In the genomic region with DNA sequence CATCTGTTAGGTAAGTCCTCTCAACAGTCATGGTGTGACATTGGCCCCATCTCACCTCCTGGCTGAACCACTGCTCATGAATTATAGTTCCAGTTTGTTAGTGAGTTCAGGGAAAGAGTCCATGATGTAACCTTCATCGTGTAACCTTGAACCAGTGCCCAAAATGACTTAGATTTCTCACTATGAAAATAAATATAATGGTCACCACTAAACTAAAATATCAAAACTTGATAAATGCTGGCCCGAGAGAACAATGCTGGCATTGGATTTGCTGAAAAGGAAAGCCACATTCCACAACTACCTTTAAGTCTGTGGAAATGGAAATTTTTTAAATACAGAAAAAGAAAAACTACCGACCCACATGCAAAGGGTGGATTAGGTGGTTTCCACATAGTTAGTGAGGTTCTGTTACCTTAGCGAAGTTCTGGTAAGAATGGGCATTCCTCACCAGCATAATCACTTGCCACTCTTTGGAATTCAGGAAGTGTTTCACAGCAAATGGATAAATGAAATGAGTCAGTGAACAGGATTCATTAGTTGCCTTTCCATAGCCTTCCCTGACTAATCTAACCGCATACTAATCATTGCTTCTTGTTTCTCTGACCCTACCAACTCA, we compare ENCODE assay signal across 13 cellular contexts.
A peak's percentile ranks its signal among the peaks of the same experiment; 100 is the strongest.
DNase-seq lines count a peak whose midpoint lies in the region; ATAC-seq and TF ChIP-seq lines count a peak whose summit lies in the region.
"Had no signal": no experiment of that assay in that cellular context is flagged by ENCODE, and none has a peak within 500 bp of the region (broad histone marks: within the 10 kb centered on the region; RNA-seq: fewer than 3 reads in every experiment).

No MANE protein-coding gene starts in this region.

- no peaks in the 10 kb centered on the region for H3K36me3 ChIP-seq in SJSA1
- H3K36me3 ChIP-seq in fibroblast of lung (ENCODE audit: control insufficient read depth, insufficient read depth, low read length), result no peaks in the 10 kb centered on the region
- H3K36me3 ChIP-seq: neural progenitor cell had no signal

- peaks cover 49% of the 10 kb centered on the region for H3K4me1 ChIP-seq in SJSA1 (replicated peaks)
- peaks cover 8% of the 10 kb centered on the region for H3K4me1 ChIP-seq in fibroblast of lung (ENCODE audit: control insufficient read depth, extremely low read depth, insufficient read depth, low read length)
- H3K4me1 ChIP-seq: neural progenitor cell had no signal

- no peak overlapping the region for H3K9ac ChIP-seq in fibroblast of lung (ENCODE audit: insufficient read depth, low read length)
- H3K9ac ChIP-seq: neural progenitor cell had no signal

- H3K9me3 ChIP-seq in SJSA1 (replicated peaks) (no peaks in the 10 kb centered on the region), fibroblast of lung (ENCODE audit: control insufficient read depth, insufficient read depth, low read depth, low read length) (no peaks in the 10 kb centered on the region)

- CTCF ChIA-PET in HEK293T (lab: Yijun Ruan, JAX), result no interaction called here

- H3K27ac ChIP-seq in SJSA1, result peak overlapping the region; percentile 86
- peak overlapping the region; percentile 10 for H3K27ac ChIP-seq in fibroblast of lung (ENCODE audit: insufficient read depth, low read length)
- H3K27ac ChIP-seq: neural progenitor cell, SK-N-MC had no signal

- DNase-seq in H4 (ENCODE audit: low spot score) (peak; percentile 91), SJSA1 (ENCODE audit: low read depth in 1 of 2, low spot score in 2 of 2) (peak; percentile 59 to 90), fibroblast of lung (ENCODE audit: low read depth in 2 of 2) (peak; percentile 86 to 100), retinal pigment epithelial cell (ENCODE audit: low read depth) (peak; percentile 99), HEK293T (ENCODE audit: extremely low spot score) (no peak), NCI-H1092 (lab: John Stamatoyannopoulos, UW) (no peak)
- DNase-seq: activated CD4-positive, alpha-beta T cell treated with anti-CD3 and anti-CD28 coated beads for 4 hours; effector CD8-positive, alpha-beta T cell had no signal

- H3K27me3 ChIP-seq in SJSA1 (replicated peaks) (no peaks in the 10 kb centered on the region), fibroblast of lung (ENCODE audit: control insufficient read depth, insufficient read depth, low read length) (no peaks in the 10 kb centered on the region)

- H3K4me2 ChIP-seq in fibroblast of lung (ENCODE audit: extremely low read depth, insufficient read depth, low read length), result peak overlapping the region; percentile 29
- H3K4me2 ChIP-seq: neural progenitor cell had no signal

- H3K4me3 ChIP-seq in SJSA1, result no peak overlapping the region
- no peak overlapping the region for H3K4me3 ChIP-seq in fibroblast of lung (replicated peaks in 1 of 4; ENCODE audit: control extremely low read depth in 1 of 4, insufficient read depth in 1 of 4, low read depth in 3 of 4, low read length in 4 of 4)
- no peak overlapping the region for H3K4me3 ChIP-seq in retinal pigment epithelial cell (ENCODE audit: low read length)
- H3K4me3 ChIP-seq: K562, neural progenitor cell, SK-N-MC had no signal

- H4K20me1 ChIP-seq in fibroblast of lung (ENCODE audit: control insufficient read depth, extremely low read depth, insufficient read depth, low read length), result no peaks in the 10 kb centered on the region

- H2AFZ ChIP-seq in fibroblast of lung (ENCODE audit: low read length), result no peak overlapping the region
- H2AFZ ChIP-seq: neural progenitor cell had no signal

- POLR2A ChIA-PET in HEK293T (lab: Yijun Ruan, JAX), result no interaction called here

- TF ChIP-seq CTCF in fibroblast of lung (conservative IDR thresholded peaks at IDR 0.05 in 1 of 2, IDR thresholded peaks at IDR 0.05 in 1 of 2; ENCODE audit: low read depth in 1 of 2, low read length in 2 of 2) (no peak), retinal pigment epithelial cell (conservative IDR thresholded peaks at IDR 0.05; ENCODE audit: low read depth, low read length) (no peak)

- no peaks in the 10 kb centered on the region for H3K79me2 ChIP-seq in fibroblast of lung (ENCODE audit: control insufficient read depth, insufficient read depth, low read length)

- no peak for ATAC-seq in HG02970 (IDR thresholded peaks at IDR 0.05; ENCODE audit: low FRiP score, unreplicated experiment)
- ATAC-seq in HG03095 (IDR thresholded peaks at IDR 0.05; ENCODE audit: unreplicated experiment), result no peak
- ATAC-seq: K562 had no signal

TF ChIP-seq in HEK293T, 16 proteins besides CTCF, POLR2A, EP300 and RAD21:
- TF ChIP-seq BHLHE40 (IDR thresholded peaks at IDR 0.05; ENCODE audit: borderline replicate concordance) (no peak), FOXM1 (IDR thresholded peaks at IDR 0.05; ENCODE audit: borderline replicate concordance) (no peak), HDGF (IDR thresholded peaks at IDR 0.05; ENCODE audit: borderline replicate concordance) (no peak), PKNOX1 (IDR thresholded peaks at IDR 0.05) (no peak), NFRKB (IDR thresholded peaks at IDR 0.05) (no peak), CTBP1 (IDR thresholded peaks at IDR 0.05; ENCODE audit: borderline replicate concordance) (no peak)

Comparison
In these comparisons a context has a peak if more than half of its experiments do, and no peak if none do; other contexts are left out.
1. DNase-seq: peak in H4 (single experiment), SJSA1 (2 of 2), fibroblast of lung (2 of 2) and retinal pigment epithelial cell (single experiment); none in HEK293T (single experiment) and NCI-H1092 (single experiment).